In the genomic region with DNA sequence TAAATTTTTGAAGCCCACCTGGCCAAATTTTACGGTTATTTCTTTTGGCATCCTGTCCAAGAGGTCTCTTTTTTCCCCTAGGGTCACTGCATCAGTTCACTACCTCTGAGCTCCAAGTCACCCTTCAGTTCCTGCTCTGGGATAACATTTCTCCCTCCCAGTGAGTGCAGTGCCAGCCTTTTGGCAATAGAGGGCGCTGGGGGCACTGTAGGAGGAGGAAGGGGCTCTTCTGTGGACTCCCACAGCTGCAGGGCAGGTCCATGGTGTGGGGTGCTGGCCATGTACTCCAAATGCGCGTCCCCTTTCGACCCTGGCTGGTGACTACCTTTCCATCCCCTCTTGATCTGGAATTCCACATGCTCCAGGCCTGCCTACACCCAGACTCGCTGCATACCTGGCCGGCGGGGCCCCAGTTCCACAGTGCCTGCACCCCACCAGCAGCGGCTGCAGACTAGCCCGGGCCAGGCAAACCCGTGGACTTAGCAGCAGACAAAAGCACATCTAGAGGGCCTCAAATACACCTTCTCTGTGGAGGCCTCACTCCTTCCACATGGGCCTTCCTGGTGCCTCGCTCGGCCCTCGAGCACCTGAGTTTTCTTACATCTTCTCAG, we compare ENCODE assay signal across 8 cellular contexts. TPM values are rescaled to one million over a fixed set of nuclear protein-coding genes. Genes with fewer than 3 reads are reported as not detected.
DNase-seq lines count a peak whose midpoint lies in the region; ATAC-seq and TF ChIP-seq lines count a peak whose summit lies in the region.

No MANE protein-coding gene starts in this region.

- POLR2A ChIA-PET in activated CD4-positive, alpha-beta memory T cell treated with anti-CD3 and anti-CD28 coated beads for 36 hours (lab: Charles Lee) = interaction anchor here (0.6 to 0.8 kb wide), 2 partner anchors 20 to 45 kb away, joined by 3 read pairs; a partner anchor contains a TSS

- no peaks in the 10 kb centered on the region for H3K4me1 Mint-ChIP-seq in natural killer cell
- H3K4me1 Mint-ChIP-seq in natural killer cell treated with Interleukin-12 subunit alpha and Interleukin-12 subunit beta and Interleukin-15 and Interleukin-18, amount 100 ng/mL, for 72 hours (ENCODE audit: low read depth in 2 of 2) = peaks cover 15 to 25% of the 10 kb centered on the region in 2 donors
- H3K4me1 Mint-ChIP-seq in activated CD4-positive, alpha-beta memory T cell treated with anti-CD3 and anti-CD28 coated beads for 36 hours (ENCODE audit: low read depth) = peaks cover 30% of the 10 kb centered on the region

- H3K4me3 Mint-ChIP-seq in natural killer cell = no peak overlapping the region
- H3K4me3 Mint-ChIP-seq in natural killer cell treated with Interleukin-12 subunit alpha and Interleukin-12 subunit beta and Interleukin-15 and Interleukin-18, amount 100 ng/mL, for 72 hours = no peak overlapping the region
- no peak overlapping the region for H3K4me3 Mint-ChIP-seq in activated CD4-positive, alpha-beta memory T cell treated with anti-CD3 and anti-CD28 coated beads for 36 hours

- H3K36me3 Mint-ChIP-seq in natural killer cell = no peaks in the 10 kb centered on the region
- H3K36me3 Mint-ChIP-seq in natural killer cell treated with Interleukin-12 subunit alpha and Interleukin-12 subunit beta and Interleukin-15 and Interleukin-18, amount 100 ng/mL, for 72 hours = no peaks in the 10 kb centered on the region
- peaks cover 3% of the 10 kb centered on the region for H3K36me3 Mint-ChIP-seq in activated CD4-positive, alpha-beta memory T cell treated with anti-CD3 and anti-CD28 coated beads for 36 hours

- peak; percentile 43 for TF ChIP-seq CTCF in natural killer cell (IDR thresholded peaks at IDR 0.05)

- no peak overlapping the region for H3K27ac Mint-ChIP-seq in natural killer cell
- H3K27ac Mint-ChIP-seq in natural killer cell treated with Interleukin-12 subunit alpha and Interleukin-12 subunit beta and Interleukin-15 and Interleukin-18, amount 100 ng/mL, for 72 hours = no peak overlapping the region
- H3K27ac Mint-ChIP-seq in activated CD4-positive, alpha-beta memory T cell treated with anti-CD3 and anti-CD28 coated beads for 36 hours = no peak overlapping the region

- CTCF ChIA-PET in activated CD4-positive, alpha-beta memory T cell treated with anti-CD3 and anti-CD28 coated beads for 36 hours (lab: Charles Lee) = interaction anchor here (0.6 to 1.6 kb wide), 10 partner anchors 9 to 407 kb away, joined by 3 to 10 read pairs (median 4); no protein-coding TSS in a partner anchor

- H3K9me3 Mint-ChIP-seq in natural killer cell = no peaks in the 10 kb centered on the region
- H3K9me3 Mint-ChIP-seq in natural killer cell treated with Interleukin-12 subunit alpha and Interleukin-12 subunit beta and Interleukin-15 and Interleukin-18, amount 100 ng/mL, for 72 hours = no peaks in the 10 kb centered on the region
- H3K9me3 Mint-ChIP-seq in activated CD4-positive, alpha-beta memory T cell treated with anti-CD3 and anti-CD28 coated beads for 36 hours = peaks cover 4% of the 10 kb centered on the region

- intact Hi-C loops in natural killer cell (cut with micrococcal nuclease) = loop anchor here (10.0 kb wide), 1 partner anchor 410 kb away; no protein-coding TSS in a partner anchor
- intact Hi-C loops in activated CD4-positive, alpha-beta memory T cell treated with anti-CD3 and anti-CD28 coated beads for 36 hours (cut with micrococcal nuclease) = no loop called here

- no peaks in the 10 kb centered on the region for H3K27me3 Mint-ChIP-seq in natural killer cell (ENCODE audit: low read depth in 2 of 2)
- H3K27me3 Mint-ChIP-seq in natural killer cell treated with Interleukin-12 subunit alpha and Interleukin-12 subunit beta and Interleukin-15 and Interleukin-18, amount 100 ng/mL, for 72 hours = peaks cover 0 to under 1% of the 10 kb centered on the region in 2 donors
- H3K27me3 Mint-ChIP-seq in activated CD4-positive, alpha-beta memory T cell treated with anti-CD3 and anti-CD28 coated beads for 36 hours = no peaks in the 10 kb centered on the region

- peak; percentile 64 to 70 (median 70) for ATAC-seq in natural killer cell
- no peak for ATAC-seq in natural killer cell treated with Interleukin-12 subunit alpha and Interleukin-12 subunit beta and Interleukin-15 and Interleukin-18, amount 100 ng/mL, for 72 hours
- no peak for ATAC-seq in HG03442 (IDR thresholded peaks at IDR 0.05; ENCODE audit: unreplicated experiment)

- DNase-seq in natural killer cell (no peak), MV-4-11 (lab: John Stamatoyannopoulos, UW) (peak; percentile 21), hepatic stellate cell (ENCODE audit: low spot score) (peak; percentile 40), cortex of kidney (lab: John Stamatoyannopoulos, UW) (no peak), T1000 (lab: John Stamatoyannopoulos, UW) (no peak)
- no peak for DNase-seq in natural killer cell treated with Interleukin-12 subunit alpha and Interleukin-12 subunit beta and Interleukin-15 and Interleukin-18, amount 100 ng/mL, for 72 hours (ENCODE audit: low spot score)
- DNase-seq in activated CD4-positive, alpha-beta memory T cell treated with anti-CD3 and anti-CD28 coated beads for 36 hours = peak; percentile 69

RNA-seq across cellular contexts. Expression of a gene that starts 20.3 kb away (rescaled TPM):
- total RNA-seq in natural killer cell = 100 to 1,000 TPM in 1 of 3 donors, 10 to 100 TPM in 2; 87.3 to 121 (median 93.8) TPM
- 10 to 100 TPM; 20.1 to 21.9 TPM for total RNA-seq in natural killer cell treated with Interleukin-12 subunit alpha and Interleukin-12 subunit beta and Interleukin-15 and Interleukin-18, amount 100 ng/mL, for 72 hours
- total RNA-seq in activated CD4-positive, alpha-beta memory T cell treated with anti-CD3 and anti-CD28 coated beads for 36 hours = 10 to 100 TPM; 77.9 to 82.0 TPM

RNA-seq across cellular contexts. Expression of a gene that starts 29.5 kb away (rescaled TPM):
- under 1 TPM in 1 of 3 donors, not detected in 2; 0.25 TPM for total RNA-seq in natural killer cell
- total RNA-seq in natural killer cell treated with Interleukin-12 subunit alpha and Interleukin-12 subunit beta and Interleukin-15 and Interleukin-18, amount 100 ng/mL, for 72 hours = not detected
- total RNA-seq in activated CD4-positive, alpha-beta memory T cell treated with anti-CD3 and anti-CD28 coated beads for 36 hours = 1 to 10 TPM; 1.2 to 1.6 TPM

RNA-seq across cellular contexts. Expression of a gene that starts 58.4 kb away (rescaled TPM):
- total RNA-seq in natural killer cell = 10 to 100 TPM; 30.7 to 49.1 (median 42.6) TPM
- 10 to 100 TPM; 21.7 to 23.4 TPM for total RNA-seq in natural killer cell treated with Interleukin-12 subunit alpha and Interleukin-12 subunit beta and Interleukin-15 and Interleukin-18, amount 100 ng/mL, for 72 hours
- 10 to 100 TPM; 77.9 to 80.0 TPM for total RNA-seq in activated CD4-positive, alpha-beta memory T cell treated with anti-CD3 and anti-CD28 coated beads for 36 hours

Comparison
In these comparisons a context has a peak if more than half of its experiments do, and no peak if none do; other contexts are left out.
1. ATAC-seq: peak in natural killer cell (3 of 3); none in natural killer cell treated with Interleukin-12 subunit alpha and Interleukin-12 subunit beta and Interleukin-15 and Interleukin-18, amount 100 ng/mL, for 72 hours (0 of 2) and HG03442 (single experiment).
2. DNase-seq: peak in MV-4-11 (single experiment), activated CD4-positive, alpha-beta memory T cell treated with anti-CD3 and anti-CD28 coated beads for 36 hours (single experiment) and hepatic stellate cell (single experiment); none in natural killer cell (single experiment), natural killer cell treated with Interleukin-12 subunit alpha and Interleukin-12 subunit beta and Interleukin-15 and Interleukin-18, amount 100 ng/mL, for 72 hours (single experiment), cortex of kidney (single experiment) and T1000 (single experiment).